ENCODE assay signal across 8 cellular contexts in genomic region chr15:43185161-43186002, GRCh38. TPM values are rescaled to one million over a fixed set of nuclear protein-coding genes. Genes with fewer than 3 reads are reported as not detected.
A peak's percentile ranks its signal among the peaks of the same experiment; 100 is the strongest.
DNase-seq lines count a peak whose midpoint lies in the region; ATAC-seq and TF ChIP-seq lines count a peak whose summit lies in the region.

Gene CCNDBP1, plus strand, starts transcription at chr15:43185403. Its CDS starts 96 bp downstream, at chr15:43185499.

- peaks cover 5% of the 10 kb centered on the region for H3K4me1 ChIP-seq in BE2C

- no peaks in the 10 kb centered on the region for H3K27me3 ChIP-seq in BE2C

- peaks cover 26% of the 10 kb centered on the region for H3K4me1 Mint-ChIP-seq in activated CD4-positive, alpha-beta T cell treated with anti-CD3 and anti-CD28 coated beads for 36 hours

- no peaks in the 10 kb centered on the region for H3K27me3 Mint-ChIP-seq in activated CD4-positive, alpha-beta T cell treated with anti-CD3 and anti-CD28 coated beads for 36 hours

- TF ChIP-seq CTCF in BE2C (IDR thresholded peaks at IDR 0.05; ENCODE audit: low read depth, low read length) (peak; percentile 57), choroid plexus epithelial cell (conservative IDR thresholded peaks at IDR 0.05; ENCODE audit: low read depth, low read length) (peak; percentile 60)

- peak within 1 kb of the TSS; percentile 90 for H3K4me3 Mint-ChIP-seq in activated CD4-positive, alpha-beta T cell treated with anti-CD3 and anti-CD28 coated beads for 36 hours

- CTCF ChIA-PET in activated CD4-positive, alpha-beta T cell treated with anti-CD3 and anti-CD28 coated beads for 36 hours (lab: Charles Lee): interaction anchor here (1.4 to 2.5 kb wide), 3 partner anchors 19 to 100 kb away, joined by 7 to 18 read pairs (median 8); no protein-coding TSS in a partner anchor

- intact Hi-C loops in activated CD4-positive, alpha-beta T cell treated with anti-CD3 and anti-CD28 coated beads for 36 hours (cut with DNase I, micrococcal nuclease): loop anchor here in 1 of 2 experiments (1.0 to 5.0 kb wide), 14 partner anchors 52 to 912 kb away; partner anchors contain the start of genes CDAN1, GANC, LCMT2 and PDIA3

- H3K36me3 Mint-ChIP-seq in activated CD4-positive, alpha-beta T cell treated with anti-CD3 and anti-CD28 coated beads for 36 hours (ENCODE audit: low read depth): peaks cover 15% of the 10 kb centered on the region

- H3K27ac Mint-ChIP-seq in activated CD4-positive, alpha-beta T cell treated with anti-CD3 and anti-CD28 coated beads for 36 hours: peak within 1 kb of the TSS; percentile 94

- H3K36me3 ChIP-seq in BE2C: peaks cover 2% of the 10 kb centered on the region; the same call in 1 of the 2 replicates

- ATAC-seq in GM19023 (IDR thresholded peaks at IDR 0.05; ENCODE audit: unreplicated experiment): peak; percentile 98
- ATAC-seq in HG03196 (IDR thresholded peaks at IDR 0.05; ENCODE audit: unreplicated experiment): peak; percentile 81
- ATAC-seq in activated CD4-positive, alpha-beta T cell treated with anti-CD3 and anti-CD28 coated beads for 36 hours: peak; percentile 96

- no peaks in the 10 kb centered on the region for H3K9me3 Mint-ChIP-seq in activated CD4-positive, alpha-beta T cell treated with anti-CD3 and anti-CD28 coated beads for 36 hours (ENCODE audit: low read depth)

- POLR2A ChIA-PET in activated CD4-positive, alpha-beta T cell treated with anti-CD3 and anti-CD28 coated beads for 36 hours (lab: Charles Lee): interaction anchor here (0.5 kb wide), 1 partner anchor 1733 kb away, joined by 3 read pairs; no protein-coding TSS in a partner anchor

- H3K9me3 ChIP-seq in BE2C: no peaks in the 10 kb centered on the region

- DNase-seq in BE2C (peak; percentile 99), NCI-H524 treated with DMSO at 0.1 percent for 48 hours (lab: John Stamatoyannopoulos, UW) (peak; percentile 68), choroid plexus epithelial cell (ENCODE audit: low read depth) (peak; percentile 46), kidney glomerular epithelial cell (lab: John Stamatoyannopoulos, UW) (peak; percentile 74)
- DNase-seq in activated CD4-positive, alpha-beta T cell treated with anti-CD3 and anti-CD28 coated beads for 36 hours: peak; percentile 94
- DNase-seq in stimulated activated CD4-positive, alpha-beta T cell treated with anti-CD3 and anti-CD28 coated beads, Interleukin-1b, Interleukin-23, amount 100 ng/mL, for 24 hours (ENCODE audit: low read depth in 4 of 4, low spot score in 1 of 4): peak; percentile 60 to 91 (median 70)

- H3K4me3 ChIP-seq in BE2C (ENCODE audit: low read depth, low read length): peak within 1 kb of the TSS; percentile 73
- H3K4me3 ChIP-seq in choroid plexus epithelial cell (ENCODE audit: low read depth, low read length): peak within 1 kb of the TSS; percentile 79

RNA-seq across cellular contexts. Expression of gene CCNDBP1, which starts in this region (rescaled TPM):
- 47.5 TPM for polyA plus RNA-seq in BE2C (2012; ENCODE audit: insufficient read depth, insufficient read length, low read depth)
- 10 to 100 TPM; 45.8 to 51.6 TPM for total RNA-seq in activated CD4-positive, alpha-beta T cell treated with anti-CD3 and anti-CD28 coated beads for 36 hours

Comparison
In these comparisons a context has a peak if more than half of its experiments do, and no peak if none do; other contexts are left out.
1. Peak in every context shown above with its lines: DNase-seq, ATAC-seq and H3K4me3 ChIP-seq.
2. DNase-seq: peak in every context shown above with its lines; median percentile 99 in BE2C; 94 in activated CD4-positive, alpha-beta T cell treated with anti-CD3 and anti-CD28 coated beads for 36 hours; 74 in kidney glomerular epithelial cell; 70 in stimulated activated CD4-positive, alpha-beta T cell treated with anti-CD3 and anti-CD28 coated beads, Interleukin-1b, Interleukin-23, amount 100 ng/mL, for 24 hours; 68 in NCI-H524 treated with DMSO at 0.1 percent for 48 hours; 46 in choroid plexus epithelial cell.